10 cellular contexts compared by ENCODE assay signal in genomic region chr1:221840511-221841243, GRCh38.
DNase-seq lines count a peak whose midpoint lies in the region; TF ChIP-seq lines count a peak whose summit lies in the region.
"Had no signal": no experiment of that assay in that cellular context is flagged by ENCODE, and none has a peak within 500 bp of the region (broad histone marks: within the 10 kb centered on the region; RNA-seq: fewer than 3 reads in every experiment).

No MANE protein-coding gene starts in this region.

- H3K4me1 Mint-ChIP-seq in immature natural killer cell: peaks cover 35 to 47% of the 10 kb centered on the region in 2 donors

- POLR2A ChIA-PET in A673 (lab: Charles Lee; ENCODE audit: low non-redundant PET): no interaction called here

- intact Hi-C loops in A673 (cut with micrococcal nuclease; ENCODE audit: unreplicated experiment): no loop called here

- DNase-seq in GM12864 (ENCODE audit: low read depth): peak; percentile 24
- DNase-seq in HCEC 1CT: peak; percentile 23
- peak; percentile 41 for DNase-seq in SK-MEL-5 (ENCODE audit: low read depth, low spot score)
- DNase-seq in immature natural killer cell: no peak
- no peak for DNase-seq in A673 (ENCODE audit: low spot score)
- no peak for DNase-seq in GF-D8 (lab: John Stamatoyannopoulos, UW)
- DNase-seq in islet precursor cell: no peak
- DNase-seq in activated naive CD4-positive, alpha-beta T cell treated with Interleukin-2 at 50 U/mL for 16 hours: no peak
- DNase-seq: NCI-H2081 had no signal

- no peaks in the 10 kb centered on the region for H3K27me3 ChIP-seq in A673 (replicated peaks; ENCODE audit: insufficient read depth, low read depth, low read length, poor library complexity)

- in situ Hi-C loops in SK-MEL-5 (cut with HindIII; ENCODE audit: low pct_unique_long_range_greater_than_20kb, low sequenced_read_pairs): no loop called here

- no peaks in the 10 kb centered on the region for H3K9me3 Mint-ChIP-seq in immature natural killer cell
- H3K9me3 Mint-ChIP-seq: activated T-helper 1 cell treated with anti-CD3 and anti-CD28 coated beads, Interleukin-12 subunit alpha, Interleukin-12 subunit beta, Interleukin-2, Interleukin-4 antibody, amounts not matched to agents 30 ng/mL and 10 ng/mL and 1 ng/mL, durations not matched to agents 14 hours and 24 hours and 36 hours had no signal

- CTCF ChIA-PET in A673 (lab: Charles Lee): no interaction called here

- H3K4me3 ChIP-seq in GM12864 (ENCODE audit: low read depth, low read length) (no peak overlapping the region), A673 (ENCODE audit: low read depth, low read length, poor library complexity, severe bottlenecking) (no peak overlapping the region)

- no peak for TF ChIP-seq CTCF in GM12864 (IDR thresholded peaks at IDR 0.05; ENCODE audit: low read depth, low read length, missing control alignments)
- TF ChIP-seq CTCF in A673 (conservative IDR thresholded peaks at IDR 0.05; ENCODE audit: low read depth, low read length): no peak

- H3K4me1 ChIP-seq in A673 (ENCODE audit: insufficient read depth, low read length, poor library complexity, severe bottlenecking): no peaks in the 10 kb centered on the region

- no peak overlapping the region for H3K4me3 Mint-ChIP-seq in immature natural killer cell
- H3K4me3 Mint-ChIP-seq: activated T-helper 1 cell treated with anti-CD3 and anti-CD28 coated beads, Interleukin-12 subunit alpha, Interleukin-12 subunit beta, Interleukin-2, Interleukin-4 antibody, amounts not matched to agents 30 ng/mL and 10 ng/mL and 1 ng/mL, durations not matched to agents 14 hours and 24 hours and 36 hours had no signal

- no peaks in the 10 kb centered on the region for H3K36me3 Mint-ChIP-seq in immature natural killer cell

- H3K36me3 ChIP-seq in A673 (ENCODE audit: insufficient read depth, low read length, poor library complexity, severe bottlenecking): no peaks in the 10 kb centered on the region

- H3K27ac Mint-ChIP-seq in immature natural killer cell: peak overlapping the region; percentile 82 to 97 (median 94)

- peaks cover 4 to 10% (median 5%) of the 10 kb centered on the region in 3 donors for H3K27me3 Mint-ChIP-seq in immature natural killer cell (ENCODE audit: low read depth in 3 of 3)

- no peak overlapping the region for H3K27ac ChIP-seq in A673 (ENCODE audit: low read depth, low read length, poor library complexity, severe bottlenecking)

- H3K9me3 ChIP-seq in A673 (ENCODE audit: low read depth, low read length, poor library complexity, severe bottlenecking): no peaks in the 10 kb centered on the region

- BruUV-seq in A673 (replicated peaks; lab: Mats Ljungman, UMichigan): no TSS peak

Comparison
In these comparisons a context has a peak if more than half of its experiments do, and no peak if none do; other contexts are left out.
1. DNase-seq: peak in GM12864 (single experiment), HCEC 1CT (single experiment) and SK-MEL-5 (single experiment); none in immature natural killer cell (0 of 3), A673 (single experiment), GF-D8 (single experiment), islet precursor cell (single experiment) and activated naive CD4-positive, alpha-beta T cell treated with Interleukin-2 at 50 U/mL for 16 hours (single experiment).